Comparison of ENCODE assay signal across 2 cellular contexts in the genomic region with DNA sequence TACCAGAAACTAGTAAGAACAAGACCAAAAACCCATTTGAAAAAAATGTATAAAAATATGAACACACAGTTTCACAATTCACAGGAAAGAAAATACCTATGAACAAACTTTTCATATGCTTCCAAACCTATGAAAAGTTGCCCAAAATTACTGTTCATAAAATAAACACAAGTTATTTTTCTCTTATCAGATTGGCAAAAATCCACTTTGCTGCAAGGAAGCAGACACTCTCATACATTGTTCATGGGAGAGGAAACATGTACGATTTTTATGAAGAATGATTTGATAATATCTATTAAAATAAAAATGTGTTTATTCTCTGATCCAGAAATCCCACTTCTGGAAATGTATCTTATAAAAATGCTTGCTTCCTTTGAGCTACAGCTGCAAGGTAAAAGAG.
TF ChIP-seq lines count a peak whose summit lies in the region.

No MANE protein-coding gene starts in this region.

TF ChIP-seq in K562, 482 proteins besides CTCF, POLR2A, EP300 and RAD21:
- TF ChIP-seq NFIC (IDR thresholded peaks at IDR 0.05) = 0 out of 2 replicates have a peak, but pooled peaks have one; percentile 26
- no peak for TF ChIP-seq MAFF (IDR thresholded peaks at IDR 0.05; ENCODE audit: low read length)

TF ChIP-seq in endothelial cell of umbilical vein, 7 proteins besides CTCF, POLR2A, EP300 and RAD21:
- TF ChIP-seq POLR2AphosphoS5 (IDR thresholded peaks at IDR 0.05; ENCODE audit: insufficient read depth, low read depth, low read length) = no peak
- TF ChIP-seq JUN (IDR thresholded peaks at IDR 0.05; ENCODE audit: borderline replicate concordance, insufficient read depth, insufficient read length, low read depth) = no peak
- TF ChIP-seq MYC (IDR thresholded peaks at IDR 0.05; ENCODE audit: low read depth, low read length) = no peak
- TF ChIP-seq FOS (IDR thresholded peaks at IDR 0.05; ENCODE audit: borderline replicate concordance, insufficient read depth, low read length) = no peak
- no peak for TF ChIP-seq EZH2 (IDR thresholded peaks at IDR 0.05; ENCODE audit: borderline replicate concordance, low read depth, low read length, severe bottlenecking)
- TF ChIP-seq, protein P1, sequence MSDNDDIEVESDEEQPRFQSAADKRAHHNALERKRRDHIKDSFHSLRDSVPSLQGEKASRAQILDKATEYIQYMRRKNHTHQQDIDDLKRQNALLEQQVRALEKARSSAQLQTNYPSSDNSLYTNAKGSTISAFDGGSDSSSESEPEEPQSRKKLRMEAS (IDR thresholded peaks at IDR 0.05; ENCODE audit: insufficient read depth, insufficient read length) = no peak
- peak; percentile 14 for TF ChIP-seq GATA2 (IDR thresholded peaks at IDR 0.05; ENCODE audit: insufficient read depth, insufficient read length, low read depth, low read length)
